33 cellular contexts compared by ENCODE assay signal in genomic region chr12:71584356-71584755, GRCh38.
"Had no signal": no experiment of that assay in that cellular context is flagged by ENCODE, and none has a peak within 500 bp of the region (broad histone marks: within the 10 kb centered on the region; RNA-seq: fewer than 3 reads in every experiment).

No MANE protein-coding gene starts in this region.

- FAIRE-seq: bronchial epithelial cell, endometrium, endothelial cell of umbilical vein, frontal cortex had no signal

- H3K36me3 ChIP-seq: adrenal gland, ascending aorta, colonic mucosa, esophagus squamous epithelium had no signal

- H3K4me3 Mint-ChIP-seq: activated CD4-positive, alpha-beta memory T cell treated with anti-CD3 and anti-CD28 coated beads for 36 hours; activated CD4-positive, alpha-beta T cell treated with anti-CD3 and anti-CD28 coated beads for 36 hours; activated CD4-positive, alpha-beta T cell treated with anti-CD3 and anti-CD28 coated beads, Interleukin-2, amount 10 ng/mL, durations not matched to agents 24 days and 14 days; activated CD8-positive, alpha-beta memory T cell treated with anti-CD3 and anti-CD28 coated beads, Interleukin-2, amount 10 ng/mL, durations not matched to agents 7 days and 5 days; activated CD8-positive, alpha-beta T cell treated with anti-CD3 and anti-CD28 coated beads, Interleukin-2, amount 10 ng/mL, durations not matched to agents 7 days and 5 days; activated naive CD4-positive, alpha-beta T cell treated with anti-CD3 and anti-CD28 coated beads for 36 hours; activated naive CD4-positive, alpha-beta T cell treated with anti-CD3 and anti-CD28 coated beads, Interleukin-2, amount 50 U/mL, for 24 hours; activated naive CD8-positive, alpha-beta T cell treated with anti-CD3 and anti-CD28 coated beads for 36 hours; activated naive CD8-positive, alpha-beta T cell treated with anti-CD3 and anti-CD28 coated beads, Interleukin-2, amount 50 U/mL, for 24 hours; activated T-helper 1 cell treated with anti-CD3 and anti-CD28 coated beads, Interleukin-12 subunit alpha, Interleukin-12 subunit beta, Interleukin-2, Interleukin-4 antibody, amounts not matched to agents 30 ng/mL and 10 ng/mL and 1 ng/mL, durations not matched to agents 14 hours and 24 hours and 36 hours; brain had no signal

- H3K9me3 ChIP-seq: adrenal gland, ascending aorta, colonic mucosa, esophagus squamous epithelium had no signal

- H3K36me3 Mint-ChIP-seq: activated CD4-positive, alpha-beta memory T cell treated with anti-CD3 and anti-CD28 coated beads for 36 hours; activated CD8-positive, alpha-beta memory T cell treated with anti-CD3 and anti-CD28 coated beads, Interleukin-2, amount 10 ng/mL, durations not matched to agents 7 days and 5 days; activated naive CD8-positive, alpha-beta T cell treated with anti-CD3 and anti-CD28 coated beads for 36 hours; brain had no signal

- ATAC-seq: activated CD4-positive, alpha-beta T cell treated with anti-CD3 and anti-CD28 coated beads for 36 hours; activated CD8-positive, alpha-beta memory T cell treated with anti-CD3 and anti-CD28 coated beads, Interleukin-2, amount 10 ng/mL, durations not matched to agents 7 days and 5 days; activated CD8-positive, alpha-beta T cell treated with anti-CD3 and anti-CD28 coated beads, Interleukin-2, amount 10 ng/mL, durations not matched to agents 7 days and 5 days; activated naive CD8-positive, alpha-beta T cell treated with anti-CD3 and anti-CD28 coated beads, Interleukin-2, amount 50 U/mL, for 24 hours had no signal

- DNase-seq: activated CD4-positive, alpha-beta memory T cell treated with anti-CD3 and anti-CD28 coated beads for 36 hours; activated CD4-positive, alpha-beta T cell treated with anti-CD3 and anti-CD28 coated beads for 36 hours; activated CD4-positive, alpha-beta T cell treated with anti-CD3 and anti-CD28 coated beads, Interleukin-2, amount 10 ng/mL, durations not matched to agents 24 days and 14 days; activated CD4-positive, CD25-positive, alpha-beta regulatory T cell; activated CD4-positive, CD25-positive, alpha-beta regulatory T cell treated with anti-CD3 and anti-CD28 coated beads, Interleukin-2, amount 50 U/mL, for 72 hours; activated CD8-positive, alpha-beta memory T cell treated with anti-CD3 and anti-CD28 coated beads, Interleukin-2, amount 10 ng/mL, durations not matched to agents 7 days and 5 days; activated CD8-positive, alpha-beta memory T cell treated with anti-CD3 and anti-CD28 coated beads, Interleukin-2, amount 50 U/mL, for 4 hours; activated CD8-positive, alpha-beta T cell treated with anti-CD3 and anti-CD28 coated beads, Interleukin-2, amount 10 ng/mL, durations not matched to agents 7 days and 5 days; activated effector memory CD4-positive, alpha-beta T cell treated with anti-CD3 and anti-CD28 coated beads, Interleukin-2, amount 50 U/mL, for 16 hours; activated naive CD4-positive, alpha-beta T cell treated with anti-CD3 and anti-CD28 coated beads for 36 hours; activated naive CD8-positive, alpha-beta T cell treated with anti-CD3 and anti-CD28 coated beads for 36 hours; activated naive CD8-positive, alpha-beta T cell treated with anti-CD3 and anti-CD28 coated beads, Interleukin-2, amount 50 U/mL, for 24 hours; activated T-cell treated with anti-CD3 and anti-CD28 coated beads, Interleukin-2, amount 50 U/mL, for 1 hour; activated T-cell treated with anti-CD3 and anti-CD28 coated beads, Interleukin-2, amount 50 U/mL, for 48 hours; adrenal gland; caudate nucleus; cerebellar nuclear complex; colonic mucosa; effector CD8-positive, alpha-beta T cell; esophagus squamous epithelium; foreskin fibroblast; head of caudate nucleus; T-helper 2 cell had no signal

- H3K27me3 ChIP-seq: adrenal gland, ascending aorta, colonic mucosa, esophagus squamous epithelium had no signal

- H3K4me3 ChIP-seq: adrenal gland, ascending aorta, colonic mucosa, esophagus squamous epithelium had no signal

- H3K4me1 Mint-ChIP-seq: activated CD4-positive, alpha-beta T cell treated with anti-CD3 and anti-CD28 coated beads for 36 hours; activated CD4-positive, alpha-beta T cell treated with anti-CD3 and anti-CD28 coated beads, Interleukin-2, amount 10 ng/mL, durations not matched to agents 24 days and 14 days; activated CD8-positive, alpha-beta memory T cell treated with anti-CD3 and anti-CD28 coated beads, Interleukin-2, amount 10 ng/mL, durations not matched to agents 7 days and 5 days; activated naive CD4-positive, alpha-beta T cell treated with anti-CD3 and anti-CD28 coated beads, Interleukin-2, amount 50 U/mL, for 24 hours; activated naive CD8-positive, alpha-beta T cell treated with anti-CD3 and anti-CD28 coated beads for 36 hours; activated naive CD8-positive, alpha-beta T cell treated with anti-CD3 and anti-CD28 coated beads, Interleukin-2, amount 50 U/mL, for 24 hours; brain had no signal

- H3K9me3 Mint-ChIP-seq: activated CD4-positive, alpha-beta memory T cell treated with anti-CD3 and anti-CD28 coated beads for 36 hours; activated CD4-positive, alpha-beta T cell treated with anti-CD3 and anti-CD28 coated beads, Interleukin-2, amount 10 ng/mL, durations not matched to agents 24 days and 14 days; activated naive CD4-positive, alpha-beta T cell treated with anti-CD3 and anti-CD28 coated beads for 36 hours; activated naive CD4-positive, alpha-beta T cell treated with anti-CD3 and anti-CD28 coated beads, Interleukin-2, amount 50 U/mL, for 24 hours; activated naive CD8-positive, alpha-beta T cell treated with anti-CD3 and anti-CD28 coated beads for 36 hours; activated naive CD8-positive, alpha-beta T cell treated with anti-CD3 and anti-CD28 coated beads, Interleukin-2, amount 50 U/mL, for 24 hours; activated T-helper 1 cell treated with anti-CD3 and anti-CD28 coated beads, Interleukin-12 subunit alpha, Interleukin-12 subunit beta, Interleukin-2, Interleukin-4 antibody, amounts not matched to agents 30 ng/mL and 10 ng/mL and 1 ng/mL, durations not matched to agents 14 hours and 24 hours and 36 hours; activated T-helper 2 cell treated with anti-CD3 and anti-CD28 coated beads, Interferon-gamma antibody, Interleukin-2, Interleukin-4, amounts not matched to agents 10 μg/mL and 5 μg/mL and 100 μg/mL, durations not matched to agents 14 hours and 24 hours and 36 hours; brain had no signal

- H3K4me1 ChIP-seq: adrenal gland, ascending aorta, colonic mucosa had no signal

- H3K27ac Mint-ChIP-seq: activated CD4-positive, alpha-beta memory T cell treated with anti-CD3 and anti-CD28 coated beads for 36 hours; activated CD4-positive, alpha-beta T cell treated with anti-CD3 and anti-CD28 coated beads for 36 hours; activated CD4-positive, alpha-beta T cell treated with anti-CD3 and anti-CD28 coated beads, Interleukin-2, amount 10 ng/mL, durations not matched to agents 24 days and 14 days; activated CD8-positive, alpha-beta memory T cell treated with anti-CD3 and anti-CD28 coated beads, Interleukin-2, amount 10 ng/mL, durations not matched to agents 7 days and 5 days; activated CD8-positive, alpha-beta T cell treated with anti-CD3 and anti-CD28 coated beads, Interleukin-2, amount 10 ng/mL, durations not matched to agents 7 days and 5 days; activated naive CD4-positive, alpha-beta T cell treated with anti-CD3 and anti-CD28 coated beads for 36 hours; activated naive CD4-positive, alpha-beta T cell treated with anti-CD3 and anti-CD28 coated beads, Interleukin-2, amount 50 U/mL, for 24 hours; activated naive CD8-positive, alpha-beta T cell treated with anti-CD3 and anti-CD28 coated beads for 36 hours; activated naive CD8-positive, alpha-beta T cell treated with anti-CD3 and anti-CD28 coated beads, Interleukin-2, amount 50 U/mL, for 24 hours; activated T-helper 1 cell treated with anti-CD3 and anti-CD28 coated beads, Interleukin-12 subunit alpha, Interleukin-12 subunit beta, Interleukin-2, Interleukin-4 antibody, amounts not matched to agents 30 ng/mL and 10 ng/mL and 1 ng/mL, durations not matched to agents 14 hours and 24 hours and 36 hours; activated T-helper 2 cell treated with anti-CD3 and anti-CD28 coated beads, Interferon-gamma antibody, Interleukin-2, Interleukin-4, amounts not matched to agents 10 μg/mL and 5 μg/mL and 100 μg/mL, durations not matched to agents 14 hours and 24 hours and 36 hours; brain had no signal

- H3K27ac ChIP-seq: adrenal gland, ascending aorta, colonic mucosa, epithelial cell of prostate, esophagus squamous epithelium had no signal
